In genomic region chr11:7558046-7558445, GRCh38 we compare ENCODE assay signal across 15 cellular contexts. TPM values are rescaled to one million over a fixed set of nuclear protein-coding genes. Genes with fewer than 3 reads are reported as not detected.
DNase-seq lines count a peak whose midpoint lies in the region; ATAC-seq, FAIRE-seq and TF ChIP-seq lines count a peak whose summit lies in the region.
"Had no signal": no experiment of that assay in that cellular context is flagged by ENCODE, and none has a peak within 500 bp of the region (broad histone marks: within the 10 kb centered on the region; RNA-seq: fewer than 3 reads in every experiment).

No MANE protein-coding gene starts in this region.

- no peak overlapping the region for H2BK15ac ChIP-seq in H9 (ENCODE audit: low read depth, low read length)

- no peak overlapping the region for H3K14ac ChIP-seq in H9 (ENCODE audit: insufficient read depth, low read length)

- no peak overlapping the region; a peak in 1 of 7 replicates for H3K27ac Mint-ChIP-seq in H9
- H3K27ac Mint-ChIP-seq in mesothelial cell of epicardium, result peak overlapping the region; percentile 65
- H3K27ac Mint-ChIP-seq: CD4-positive, alpha-beta memory T cell; GM23338; HFFc6 had no signal

- H3K23me2 ChIP-seq in H9 (ENCODE audit: insufficient read length, low read depth, low read length, poor library complexity, severe bottlenecking), result no peaks in the 10 kb centered on the region

- H3K9me3 Mint-ChIP-seq in H9 (no peaks in the 10 kb centered on the region), mesothelial cell of epicardium (peaks cover 9% of the 10 kb centered on the region)
- H3K9me3 Mint-ChIP-seq: CD4-positive, alpha-beta memory T cell; GM23338; HFFc6 had no signal

- H3K4me1 ChIP-seq in H9 (ENCODE audit: insufficient read depth, low read length), result peaks cover 7% of the 10 kb centered on the region; the same call in 1 of the 2 replicates
- peaks cover 0 to 15% (median 0%) of the 10 kb centered on the region in 12 donors for H3K4me1 ChIP-seq in heart left ventricle
- H3K4me1 ChIP-seq: HAP-1 had no signal

- no peak overlapping the region for H3K18ac ChIP-seq in H9 (ENCODE audit: insufficient read length, low read depth, low read length)

- H4K91ac ChIP-seq in H9 (ENCODE audit: insufficient read length, low read depth, low read length), result no peak overlapping the region

- no peaks in the 10 kb centered on the region for H3K79me1 ChIP-seq in H9 (ENCODE audit: insufficient read depth, low read depth, low read length, poor library complexity, severe bottlenecking)

- H3K4me1 Mint-ChIP-seq in H9 (peaks cover 5 to 9% of the 10 kb centered on the region in 2 experiments), mesothelial cell of epicardium (peaks cover 66% of the 10 kb centered on the region)

- no peak overlapping the region for H4K5ac ChIP-seq in H9 (ENCODE audit: insufficient read length, low read depth, low read length)

- H3K23ac ChIP-seq in H9 (ENCODE audit: insufficient read length, low read depth, low read length), result no peak overlapping the region

- no peak overlapping the region for H3K56ac ChIP-seq in H9 (ENCODE audit: insufficient read length, low read depth, low read length)

- peaks cover 0 to 3% (median 0%) of the 10 kb centered on the region in 9 donors for H3K36me3 ChIP-seq in heart left ventricle
- H3K36me3 ChIP-seq: HAP-1 had no signal

- H2AFZ ChIP-seq in H9 (ENCODE audit: low read length), result no peak overlapping the region
- H2AFZ ChIP-seq: GM23338 had no signal

- H3K4me3 Mint-ChIP-seq in H9 (no peak overlapping the region), mesothelial cell of epicardium (no peak overlapping the region)
- H3K4me3 Mint-ChIP-seq: CD4-positive, alpha-beta memory T cell; GM23338; HFFc6 had no signal

- no peak overlapping the region for H3K4ac ChIP-seq in H9 (ENCODE audit: low read depth, low read length)

- H4K20me1 ChIP-seq in H9 (ENCODE audit: control insufficient read depth, insufficient read depth, insufficient read length), result no peaks in the 10 kb centered on the region

- no peak overlapping the region for H2BK5ac ChIP-seq in H9 (ENCODE audit: insufficient read length, low read length)

- no peak overlapping the region for H2AK5ac ChIP-seq in H9 (ENCODE audit: insufficient read length, low read length)

- no peak overlapping the region for H2BK12ac ChIP-seq in H9 (ENCODE audit: insufficient read length, low read depth, low read length)

- H3K79me2 ChIP-seq in H9 (ENCODE audit: insufficient read depth, low read length), result no peaks in the 10 kb centered on the region

- TF ChIP-seq POLR2A in GM12892 (IDR thresholded peaks at IDR 0.05; ENCODE audit: low read depth, low read length) (no peak), heart left ventricle (IDR thresholded peaks at IDR 0.05) (no peak)

- no peak overlapping the region for H3K4me2 ChIP-seq in H9 (ENCODE audit: insufficient read depth, insufficient read length, low read length)
- H3K4me2 ChIP-seq: GM23338 had no signal

- no peaks in the 10 kb centered on the region for H3K9me3 ChIP-seq in H9 (ENCODE audit: control insufficient read depth, low read depth, low read length)
- H3K9me3 ChIP-seq in heart left ventricle, result no peaks in the 10 kb centered on the region
- H3K9me3 ChIP-seq: HAP-1 had no signal

- H3K27me3 Mint-ChIP-seq in H9 (ENCODE audit: low read depth) (no peaks in the 10 kb centered on the region), mesothelial cell of epicardium (ENCODE audit: low read depth) (no peaks in the 10 kb centered on the region)
- H3K27me3 Mint-ChIP-seq: CD4-positive, alpha-beta memory T cell had no signal

- H2BK20ac ChIP-seq in H9 (ENCODE audit: low read depth, low read length, poor library complexity, severe bottlenecking), result no peak overlapping the region

- no peak overlapping the region for H3K9ac ChIP-seq in H9 (ENCODE audit: extremely low read depth, insufficient read length, low read length)

- H4K8ac ChIP-seq in H9 (replicated peaks; ENCODE audit: insufficient read length, low read depth, low read length), result no peak overlapping the region

- H3K27me3 ChIP-seq in H9 (ENCODE audit: insufficient read depth, low read length) (no peaks in the 10 kb centered on the region), heart left ventricle (no peaks in the 10 kb centered on the region)

- no peaks in the 10 kb centered on the region for H3K36me3 Mint-ChIP-seq in H9 (ENCODE audit: insufficient read depth in 1 of 3, low read depth in 3 of 3)
- peaks cover 9% of the 10 kb centered on the region for H3K36me3 Mint-ChIP-seq in mesothelial cell of epicardium

- DNase-seq in GM12892 (ENCODE audit: insufficient read length) (no peak), H9 (peak; percentile 8), heart left ventricle (no peak), mesothelial cell of epicardium (ENCODE audit: low spot score in 2 of 2, unreplicated experiment in 2 of 2) (no peak), dedifferentiated amniotic fluid mesenchymal stem cell (ENCODE audit: extremely low spot score) (no peak)
- DNase-seq: C1 segment of cervical spinal cord; Calu3; CD4-positive, alpha-beta memory T cell; COR-L47; DND-41; HFFc6 had no signal

- H3K27ac ChIP-seq in H9 (ENCODE audit: insufficient read length, low read depth, low read length) (no peak overlapping the region), heart left ventricle (no peak overlapping the region)

- no peak overlapping the region for H3K4me3 ChIP-seq in heart left ventricle
- H3K4me3 ChIP-seq: GM23338, HAP-1 had no signal

- no peak for TF ChIP-seq CTCF in H9 (conservative IDR thresholded peaks at IDR 0.05)
- TF ChIP-seq CTCF in heart left ventricle (IDR thresholded peaks at IDR 0.05), result no peak
- TF ChIP-seq CTCF in mesothelial cell of epicardium (IDR thresholded peaks at IDR 0.05; ENCODE audit: unreplicated experiment), result no peak

- ATAC-seq in heart left ventricle (peak in 3 of 4 donors; percentile 36 to 80 (median 77)), GM21515 (IDR thresholded peaks at IDR 0.05; ENCODE audit: unreplicated experiment) (no peak)
- ATAC-seq: GM23338 had no signal

- H3T11ph ChIP-seq in H9 (ENCODE audit: low read length), result no peak overlapping the region

- H2BK120ac ChIP-seq in H9 (ENCODE audit: low read depth, low read length, poor library complexity, severe bottlenecking), result no peak overlapping the region

- peak; percentile 42 for FAIRE-seq in GM12892 (lab: Jason Lieb, UNC)
- FAIRE-seq: G401.6 had no signal

- intact Hi-C loops in heart left ventricle (cut with DNase I), result loop anchor here in 3 of 10 donors (5.0 kb wide), 1 partner anchor 46 kb away; the partner anchor contains the start of gene PPFIBP2 (in 3 of the 3)

RNA-seq across cellular contexts. Expression of gene PPFIBP2, which starts 44.2 kb away (rescaled TPM):
- polyA plus RNA-seq in GM12892 (2012; ENCODE audit: missing spikeins), result 42.0 TPM
- total RNA-seq in H9 (2021) (4.3 and 8.3 TPM in 2 replicates), heart left ventricle (10 to 100 TPM; 12.5 to 31.1 (median 21.5) TPM), mesothelial cell of epicardium (65.8 to 73.8 TPM (median 69.1 TPM) in 3 replicates)
- polyA plus RNA-seq in heart left ventricle, result 10 to 100 TPM; 10.5 to 17.7 TPM
